In genomic region chr15:36831125-36831914, GRCh38 we compare ENCODE assay signal across 11 cellular contexts.
DNase-seq lines count a peak whose midpoint lies in the region; ATAC-seq and TF ChIP-seq lines count a peak whose summit lies in the region.
"Had no signal": no experiment of that assay in that cellular context is flagged by ENCODE, and none has a peak within 500 bp of the region (broad histone marks: within the 10 kb centered on the region; RNA-seq: fewer than 3 reads in every experiment).

No MANE protein-coding gene starts in this region.

- TF ChIP-seq CTCF in mammary epithelial cell (conservative IDR thresholded peaks at IDR 0.05 in 1 of 2, IDR thresholded peaks at IDR 0.05 in 1 of 2; ENCODE audit: extremely low read depth in 1 of 2, insufficient read depth in 1 of 2, low read depth in 1 of 2, low read length in 2 of 2) (no peak), MCF 10A (IDR thresholded peaks at IDR 0.05; ENCODE audit: unreplicated experiment) (no peak), PC-9 (conservative IDR thresholded peaks at IDR 0.05) (no peak), right atrium auricular region (IDR thresholded peaks at IDR 0.05) (no peak)

- no peaks in the 10 kb centered on the region for H3K79me2 ChIP-seq in mammary epithelial cell (ENCODE audit: insufficient read depth, low read length)
- H3K79me2 ChIP-seq in PC-9 (ENCODE audit: low read depth), result no peaks in the 10 kb centered on the region

- dilution Hi-C loops in mammary epithelial cell (cut with HindIII; ENCODE audit: low sequenced_read_pairs), result no loop called here

- no peaks in the 10 kb centered on the region for H3K4me1 Mint-ChIP-seq in MCF 10A (ENCODE audit: insufficient read depth, unreplicated experiment)
- H3K4me1 Mint-ChIP-seq: central memory CD8-positive, alpha-beta T cell had no signal

- peak; percentile 96 for ATAC-seq in HG02884 (IDR thresholded peaks at IDR 0.05; ENCODE audit: unreplicated experiment)
- ATAC-seq: A549 had no signal

- H3K27me3 ChIP-seq in mammary epithelial cell (ENCODE audit: insufficient read depth, low read length) (no peaks in the 10 kb centered on the region), PC-9 (ENCODE audit: insufficient read depth, low read depth) (no peaks in the 10 kb centered on the region), right atrium auricular region (peaks cover 0 to 3% of the 10 kb centered on the region in 2 donors)

- no peak overlapping the region for H3K4me3 ChIP-seq in mammary epithelial cell (replicated peaks in 1 of 3; ENCODE audit: insufficient read depth in 1 of 3, low read depth in 2 of 3, low read length in 3 of 3)
- H3K4me3 ChIP-seq in PC-9, result no peak overlapping the region
- no peak overlapping the region for H3K4me3 ChIP-seq in right atrium auricular region
- H3K4me3 ChIP-seq: A549 had no signal

- peaks cover 6% of the 10 kb centered on the region for H3K36me3 Mint-ChIP-seq in MCF 10A (ENCODE audit: insufficient read depth, unreplicated experiment)

- H3K27ac ChIP-seq in mammary epithelial cell (ENCODE audit: insufficient read depth, low read depth, low read length) (no peak overlapping the region), PC-9 (peak overlapping the region; percentile 82), right atrium auricular region (no peak overlapping the region)
- H3K27ac ChIP-seq: A549 had no signal

- H3K4me1 ChIP-seq in mammary epithelial cell (ENCODE audit: insufficient read depth, low read length) (no peaks in the 10 kb centered on the region), PC-9 (replicated peaks; ENCODE audit: insufficient read depth) (peaks cover 18% of the 10 kb centered on the region), right atrium auricular region (no peaks in the 10 kb centered on the region)

- no peaks in the 10 kb centered on the region for H3K36me3 ChIP-seq in mammary epithelial cell (ENCODE audit: insufficient read depth, low read length)
- H3K36me3 ChIP-seq in PC-9 (ENCODE audit: low read depth), result no peaks in the 10 kb centered on the region
- H3K36me3 ChIP-seq in right atrium auricular region, result no peaks in the 10 kb centered on the region

- no peak overlapping the region for H3K4me2 ChIP-seq in mammary epithelial cell (ENCODE audit: insufficient read depth, low read depth, low read length)
- H3K4me2 ChIP-seq in PC-9, result peak overlapping the region; percentile 6; the same call in 1 of the 2 replicates
- H3K4me2 ChIP-seq: A549 had no signal

- in situ Hi-C loops in mammary epithelial cell (cut with MboI; ENCODE audit: low sequenced_read_pairs in 2 of 2), result no loop called here

- H3K27ac Mint-ChIP-seq in MCF 10A (ENCODE audit: low read depth, unreplicated experiment), result no peak overlapping the region

- H3K9me3 ChIP-seq in mammary epithelial cell (replicated peaks; ENCODE audit: insufficient read depth, low read length) (no peaks in the 10 kb centered on the region), PC-9 (ENCODE audit: insufficient read depth, low read depth) (no peaks in the 10 kb centered on the region), right atrium auricular region (no peaks in the 10 kb centered on the region)
- H3K9me3 ChIP-seq: A549 had no signal

- no peak overlapping the region for H2AFZ ChIP-seq in mammary epithelial cell (ENCODE audit: low read depth, low read length)
- no peak overlapping the region for H2AFZ ChIP-seq in PC-9

- POLR2A ChIA-PET in MCF 10A (lab: Yijun Ruan, JAX), result no interaction called here
- POLR2A ChIA-PET in PC-9 (lab: Charles Lee; ENCODE audit: unreplicated experiment), result no interaction called here

- no peaks in the 10 kb centered on the region for H3K9me2 ChIP-seq in PC-9 (ENCODE audit: insufficient read depth)

- H3K9me3 Mint-ChIP-seq in MCF 10A (ENCODE audit: unreplicated experiment), result no peaks in the 10 kb centered on the region
- H3K9me3 Mint-ChIP-seq: central memory CD8-positive, alpha-beta T cell had no signal

- H3F3A ChIP-seq in PC-9 (ENCODE audit: insufficient read depth, low read depth), result peaks cover 14% of the 10 kb centered on the region

- no peaks in the 10 kb centered on the region for H4K20me1 ChIP-seq in mammary epithelial cell (ENCODE audit: insufficient read depth, low read length)
- H4K20me1 ChIP-seq in PC-9 (ENCODE audit: insufficient read depth), result no peaks in the 10 kb centered on the region

- CTCF ChIA-PET in mammary epithelial cell (lab: Charles Lee; ENCODE audit: low non-redundant PET) (no interaction called here), MCF 10A (lab: Yijun Ruan, JAX) (no interaction called here), PC-9 (lab: Charles Lee) (no interaction called here)

- intact Hi-C loops in mammary epithelial cell (cut with micrococcal nuclease) (no loop called here), MCF 10A (cut with micrococcal nuclease) (no loop called here), PC-9 (cut with micrococcal nuclease; ENCODE audit: unreplicated experiment) (no loop called here)

- H3K27me3 Mint-ChIP-seq in MCF 10A (ENCODE audit: insufficient read depth, unreplicated experiment), result no peaks in the 10 kb centered on the region
- H3K27me3 Mint-ChIP-seq: central memory CD8-positive, alpha-beta T cell had no signal

- DNase-seq in mammary epithelial cell (peak; percentile 69), MCF 10A (ENCODE audit: unreplicated experiment) (no peak), PC-9 (peak; percentile 60 to 86), stromal cell of bone marrow (ENCODE audit: low read depth) (peak; percentile 41), NOMO-1 treated with DMSO at 0.1 percent for 48 hours (lab: John Stamatoyannopoulos, UW; ENCODE audit: unreplicated experiment) (no peak), right atrium auricular region (ENCODE audit: low spot score) (no peak)
- no peak for DNase-seq in stimulated activated CD4-positive, alpha-beta T cell treated with anti-CD3 and anti-CD28 coated beads, Interleukin-4, amount 100 ng/mL, for 4 hours
- DNase-seq: T-helper 9 cell had no signal

- no peak overlapping the region for H3K9ac ChIP-seq in mammary epithelial cell (ENCODE audit: insufficient read depth, low read length)

- BruUV-seq in mammary epithelial cell (replicated peaks; lab: Mats Ljungman, UMichigan), result no TSS peak
- BruUV-seq in MCF 10A (replicated peaks; lab: Mats Ljungman, UMichigan), result no TSS peak
- no TSS peak for BruUV-seq in PC-9 (replicated peaks; lab: Mats Ljungman, UMichigan)

- H3K4me3 Mint-ChIP-seq in MCF 10A (ENCODE audit: unreplicated experiment), result no peak overlapping the region
- H3K4me3 Mint-ChIP-seq: central memory CD8-positive, alpha-beta T cell had no signal

- 77% methylated on average over 2 of the region's 2 CpGs for WGBS in mammary epithelial cell (ENCODE audit: low coverage, missing lambda C conversion rate)

Comparison
In these comparisons a context has a peak if more than half of its experiments do, and no peak if none do; other contexts are left out.
1. DNase-seq: peak in mammary epithelial cell (single experiment), PC-9 (2 of 2) and stromal cell of bone marrow (single experiment); none in MCF 10A (single experiment), NOMO-1 treated with DMSO at 0.1 percent for 48 hours (single experiment), stimulated activated CD4-positive, alpha-beta T cell treated with anti-CD3 and anti-CD28 coated beads, Interleukin-4, amount 100 ng/mL, for 4 hours (0 of 2) and right atrium auricular region (single experiment).